11 cellular contexts compared by ENCODE assay signal in genomic region chr3:138426211-138426610, GRCh38. TPM values are rescaled to one million over a fixed set of nuclear protein-coding genes. Genes with fewer than 3 reads are reported as not detected.
A peak's percentile ranks its signal among the peaks of the same experiment; 100 is the strongest.
DNase-seq lines count a peak whose midpoint lies in the region; ATAC-seq and TF ChIP-seq lines count a peak whose summit lies in the region.
"Had no signal": no experiment of that assay in that cellular context is flagged by ENCODE, and none has a peak within 500 bp of the region (broad histone marks: within the 10 kb centered on the region; RNA-seq: fewer than 3 reads in every experiment).

No MANE protein-coding gene starts in this region.

- H3K9me3 ChIP-seq in HEK293 (ENCODE audit: control insufficient read depth, insufficient read depth, low read depth, low read length): no peaks in the 10 kb centered on the region
- H3K9me3 ChIP-seq in ascending aorta: no peaks in the 10 kb centered on the region
- H3K9me3 ChIP-seq in liver (ENCODE audit: control insufficient read depth in 4 of 4, low read length in 3 of 4): no peaks in the 10 kb centered on the region

- TF ChIP-seq RAD21 in liver (IDR thresholded peaks at IDR 0.05): peak; percentile 72 to 74

- H3K4me1 ChIP-seq in HEK293 (ENCODE audit: control insufficient read depth, insufficient read depth, low read length): no peaks in the 10 kb centered on the region
- no peaks in the 10 kb centered on the region for H3K4me1 ChIP-seq in ascending aorta
- H3K4me1 ChIP-seq in liver (ENCODE audit: control insufficient read depth in 4 of 4, insufficient read depth in 4 of 4, low read length in 3 of 4): no peaks in the 10 kb centered on the region

- H3K4me3 ChIP-seq in HEK293 (ENCODE audit: low read depth, low read length): no peak overlapping the region
- H3K4me3 ChIP-seq in ascending aorta: no peak overlapping the region
- no peak overlapping the region for H3K4me3 ChIP-seq in liver (ENCODE audit: low read depth in 1 of 3, low read length in 3 of 3)

- CTCF ChIA-PET in HEK293 (lab: Yijun Ruan, JAX): interaction anchor here (0.7 to 1.4 kb wide), 7 partner anchors 9 to 245 kb away, joined by 3 to 9 read pairs (median 4); no protein-coding TSS in a partner anchor

- no peaks in the 10 kb centered on the region for H3K36me3 ChIP-seq in HEK293 (ENCODE audit: control insufficient read depth in 2 of 2, insufficient read depth in 1 of 2, low read length in 2 of 2)
- no peaks in the 10 kb centered on the region for H3K36me3 ChIP-seq in ascending aorta
- H3K36me3 ChIP-seq in liver (ENCODE audit: control insufficient read depth in 4 of 4, insufficient read depth in 3 of 4, low read depth in 1 of 4, low read length in 3 of 4): no peaks in the 10 kb centered on the region

- POLR2A ChIA-PET in HEK293 (lab: Yijun Ruan, JAX): no interaction called here

- DNase-seq in AG08395 (ENCODE audit: low spot score): peak; percentile 30
- no peak for DNase-seq in ascending aorta (ENCODE audit: low spot score in 2 of 2)
- DNase-seq in activated gamma-delta T cell treated with Interleukin-2 at 50 U/mL for 16 hours: no peak
- DNase-seq in COLO829 (ENCODE audit: low spot score): no peak
- DNase-seq: activated naive CD4-positive, alpha-beta T cell treated with anti-CD3 and anti-CD28 coated beads for 36 hours; Karpas-422; right cardiac atrium had no signal

- ATAC-seq in GM18498 (IDR thresholded peaks at IDR 0.05; ENCODE audit: unreplicated experiment): no peak
- ATAC-seq in HG02970 (IDR thresholded peaks at IDR 0.05; ENCODE audit: low FRiP score, unreplicated experiment): no peak

- H3K27me3 ChIP-seq in ascending aorta (no peaks in the 10 kb centered on the region), liver (ENCODE audit: control insufficient read depth in 4 of 4, insufficient read depth in 4 of 4, low read length in 3 of 4) (no peaks in the 10 kb centered on the region)

- 60% methylated on average over 3 of the region's 3 CpGs for WGBS in liver

- intact Hi-C loops in ascending aorta (cut with DNase I): no loop called here

- H3K27ac ChIP-seq in HEK293 (ENCODE audit: extremely low read depth, low read depth, low read length): no peak overlapping the region
- H3K27ac ChIP-seq in ascending aorta: no peak overlapping the region
- H3K27ac ChIP-seq in liver (ENCODE audit: low read depth in 1 of 2, low read length in 2 of 2): no peak overlapping the region

- no peak overlapping the region for H3K9ac ChIP-seq in liver (ENCODE audit: low read depth in 1 of 2, low read length in 2 of 2)

- TF ChIP-seq CTCF in HEK293 (tag by site-specific recombination; IDR thresholded peaks at IDR 0.05): no peak
- peak in 2 of 3 experiments; percentile 17 to 34 for TF ChIP-seq CTCF in ascending aorta (IDR thresholded peaks at IDR 0.05)
- peak; percentile 34 for TF ChIP-seq CTCF in liver (IDR thresholded peaks at IDR 0.05; ENCODE audit: low read depth, low read length, missing input control)

TF ChIP-seq in HEK293, 187 proteins besides CTCF, POLR2A, EP300 and RAD21:
- TF ChIP-seq ZNF654 (tag by site-specific recombination; IDR thresholded peaks at IDR 0.05; ENCODE audit: low read depth): peak; percentile 22; the same call in 1 of the 2 replicates
- TF ChIP-seq ZNF433 (tag by site-specific recombination; IDR thresholded peaks at IDR 0.05; ENCODE audit: low read depth): no peak

TF ChIP-seq in liver, 16 proteins besides CTCF, POLR2A, EP300 and RAD21:
- TF ChIP-seq ZBTB33 (IDR thresholded peaks at IDR 0.05) (no peak), ATF3 (IDR thresholded peaks at IDR 0.05) (no peak), YY1 (IDR thresholded peaks at IDR 0.05) (no peak), TAF1 (conservative IDR thresholded peaks at IDR 0.05) (no peak)

RNA-seq across cellular contexts. Expression of gene ESYT3, which starts 8.2 kb away (rescaled TPM):
- total RNA-seq in ascending aorta (not detected), liver (under 1 TPM; under 0.01 to 0.05 TPM)
- under 1 TPM; 0.06 to 0.07 TPM for polyA plus RNA-seq in liver
